In genomic region chr13:40928980-40929379, GRCh38 we compare ENCODE assay signal across 17 cellular contexts.
"Had no signal": no experiment of that assay in that cellular context is flagged by ENCODE, and none has a peak within 500 bp of the region (broad histone marks: within the 10 kb centered on the region; RNA-seq: fewer than 3 reads in every experiment).

No MANE protein-coding gene starts in this region.

- H3K4me1 Mint-ChIP-seq: endodermal cell had no signal

- H3K27ac Mint-ChIP-seq: endodermal cell, type B pancreatic cell had no signal

- H3K27ac ChIP-seq: brain microvascular endothelial cell, lower lobe of right lung, prostate gland, right lobe of liver, suprapubic skin had no signal

- ATAC-seq: lower lobe of right lung, right lobe of liver had no signal

- DNase-seq: activated CD4-positive, alpha-beta T cell treated with anti-CD3 and anti-CD28 coated beads for 1 hour; activated CD8-positive, alpha-beta memory T cell treated with anti-CD3 and anti-CD28 coated beads for 24 hours; activated gamma-delta T cell treated with Interleukin-2 at 50 U/mL for 16 hours; brain microvascular endothelial cell; cerebellar nuclear complex; dermis blood vessel endothelial cell; endodermal cell; lower lobe of right lung; midbrain; naive B cell; right lobe of liver; stimulated activated naive CD4-positive, alpha-beta T cell; SW 1271; T-helper 9 cell had no signal

- H3K36me3 ChIP-seq: prostate gland had no signal

- H3K36me3 Mint-ChIP-seq: type B pancreatic cell had no signal

- H3K4me3 Mint-ChIP-seq: endodermal cell, naive B cell, type B pancreatic cell had no signal

- H3K4me1 ChIP-seq: lower lobe of right lung, prostate gland, right lobe of liver, suprapubic skin had no signal

- H3K9me3 ChIP-seq: lower lobe of right lung, prostate gland, right lobe of liver, suprapubic skin had no signal

- H3K27me3 ChIP-seq: brain microvascular endothelial cell, right lobe of liver, suprapubic skin had no signal

- H3K27me3 Mint-ChIP-seq: naive B cell, type B pancreatic cell had no signal

- H3K9me3 Mint-ChIP-seq: naive B cell, type B pancreatic cell had no signal

- H3K4me3 ChIP-seq: lower lobe of right lung, prostate gland, right lobe of liver, suprapubic skin had no signal
